1 cellular context compared by ENCODE assay signal in genomic region chr17:43170140-43170765, GRCh38.
A peak's percentile ranks its signal among the peaks of the same experiment; 100 is the strongest.
TF ChIP-seq lines count a peak whose summit lies in the region.

No MANE protein-coding gene starts in this region.

TF ChIP-seq in GM12878, 131 proteins besides CTCF, POLR2A, EP300 and RAD21 (continued from another document):
- TF ChIP-seq SREBF2 (IDR thresholded peaks at IDR 0.05; ENCODE audit: low read length), result peak; percentile 66
- peak; percentile 76 for TF ChIP-seq MLLT1 (IDR thresholded peaks at IDR 0.05)
- 0 out of 2 replicates have a peak, but pooled peaks have one; percentile 21 for TF ChIP-seq SMAD5 (IDR thresholded peaks at IDR 0.05; ENCODE audit: low read depth)
- peak; percentile 93 for TF ChIP-seq PAX8 (IDR thresholded peaks at IDR 0.05)
- peak; percentile 96 for TF ChIP-seq BMI1 (IDR thresholded peaks at IDR 0.05; ENCODE audit: borderline replicate concordance)
- TF ChIP-seq ZBTB40 (IDR thresholded peaks at IDR 0.05; ENCODE audit: borderline replicate concordance), result peak; percentile 87
- TF ChIP-seq KAT2A (conservative IDR thresholded peaks at IDR 0.05; ENCODE audit: control insufficient read depth, low read depth, low read length), result no peak
- TF ChIP-seq GABPA (IDR thresholded peaks at IDR 0.05; ENCODE audit: low read depth), result peak; percentile 88
- TF ChIP-seq HCFC1 (IDR thresholded peaks at IDR 0.05; ENCODE audit: low read length), result peak; percentile 67
- TF ChIP-seq RAD51 (IDR thresholded peaks at IDR 0.05), result peak; percentile 52; the same call in 1 of the 2 replicates
- TF ChIP-seq PKNOX1 (IDR thresholded peaks at IDR 0.05), result no peak; the same call in 1 of the 2 replicates
- peak; percentile 98 for TF ChIP-seq ATF7 (IDR thresholded peaks at IDR 0.05; ENCODE audit: low read depth)
- no peak for TF ChIP-seq ZBED1 (IDR thresholded peaks at IDR 0.05; ENCODE audit: borderline replicate concordance)
- TF ChIP-seq E2F8 (IDR thresholded peaks at IDR 0.05; ENCODE audit: low read depth, partially characterized antibody), result peak; percentile 88
TF ChIP-seq in GM12878: peak in this region for 44.
